30 cellular contexts compared by ENCODE assay signal in the genomic region with DNA sequence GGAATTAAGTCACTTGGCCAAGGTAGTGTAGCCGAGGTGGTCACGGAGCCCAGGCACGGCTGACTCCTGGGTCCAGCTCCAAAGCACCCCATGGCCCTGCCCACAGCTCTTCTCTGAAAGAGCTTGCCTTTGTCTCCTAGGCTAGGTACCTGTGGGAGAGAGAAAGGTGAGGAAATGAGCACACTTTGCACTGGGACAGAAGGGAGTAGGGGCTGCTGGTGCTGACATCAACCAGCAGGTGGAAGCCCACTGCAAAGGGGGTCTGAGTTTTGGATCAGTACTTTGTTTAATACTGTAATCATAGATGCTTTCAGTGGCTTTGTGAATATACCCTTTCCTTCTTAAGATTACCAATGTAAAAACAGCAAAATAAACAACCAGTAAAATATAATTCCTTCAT.
DNase-seq lines count a peak whose midpoint lies in the region; ATAC-seq and TF ChIP-seq lines count a peak whose summit lies in the region.
"Had no signal": no experiment of that assay in that cellular context is flagged by ENCODE, and none has a peak within 500 bp of the region (broad histone marks: within the 10 kb centered on the region; RNA-seq: fewer than 3 reads in every experiment).

No MANE protein-coding gene starts in this region.

- H3K4me1 ChIP-seq in DND-41 (ENCODE audit: insufficient read depth, low read length) (no peaks in the 10 kb centered on the region), Loucy (ENCODE audit: insufficient read depth, low read length, poor library complexity, severe bottlenecking) (peaks cover 21% of the 10 kb centered on the region), transverse colon (peaks cover 0 to 2% (median 0%) of the 10 kb centered on the region in 4 donors), heart right ventricle (peaks cover 0 to 6% (median 0%) of the 10 kb centered on the region in 9 donors)
- H3K4me1 ChIP-seq: A549, lower lobe of right lung, right atrium auricular region, SJCRH30, testis had no signal

- in situ Hi-C loops in transverse colon (cut with MboI; ENCODE audit: low pct_ligation_motif_present in 1 of 4, low pct_unique_long_range_greater_than_20kb in 1 of 4, low sequenced_read_pairs in 3 of 4): loop anchor here in 3 of 4 donors (25.0 kb wide), 1 partner anchor 469 kb away; no protein-coding TSS in a partner anchor

- 92% methylated on average over 3 of the region's 3 CpGs; no CpG with 5 or more reads in 1 of the 2 donors for WGBS in transverse colon (ENCODE audit: low coverage in 1 of 2), 2 donors
- WGBS in heart right ventricle, 2 donors: 96 to 98% methylated on average over 3 of the region's 3 CpGs

- no peak overlapping the region for H3K9ac ChIP-seq in DND-41 (ENCODE audit: low read depth, low read length)
- no peak overlapping the region for H3K9ac ChIP-seq in Loucy (ENCODE audit: low read depth, low read length, poor library complexity, severe bottlenecking)

- H3K36me3 Mint-ChIP-seq in nephron progenitor cell (ENCODE audit: low read depth): no peaks in the 10 kb centered on the region
- H3K36me3 Mint-ChIP-seq in activated naive CD4-positive, alpha-beta T cell treated with anti-CD3 and anti-CD28 coated beads, Interleukin-2, amount 10 ng/mL, durations not matched to agents 7 days and 5 days: no peaks in the 10 kb centered on the region
- H3K36me3 Mint-ChIP-seq: CD4-positive, alpha-beta memory T cell; natural killer cell had no signal

- CTCF ChIA-PET in activated naive CD4-positive, alpha-beta T cell treated with anti-CD3 and anti-CD28 coated beads, Interleukin-2, amount 10 ng/mL, durations not matched to agents 7 days and 5 days (lab: Charles Lee): interaction anchor here (1.3 to 4.2 kb wide), 3 partner anchors 10 to 476 kb away, joined by 3 to 30 read pairs (median 3); no protein-coding TSS in a partner anchor

- TF ChIP-seq CTCF in DND-41 (IDR thresholded peaks at IDR 0.05; ENCODE audit: borderline replicate concordance, extremely low read depth, low read length, poor library complexity, severe bottlenecking) (peak; percentile 27), Loucy (conservative IDR thresholded peaks at IDR 0.05; ENCODE audit: low read length) (peak; percentile 42), choroid plexus epithelial cell (conservative IDR thresholded peaks at IDR 0.05; ENCODE audit: low read depth, low read length) (peak; percentile 28), nephron progenitor cell (IDR thresholded peaks at IDR 0.05) (no peak), transverse colon (IDR thresholded peaks at IDR 0.05) (no peak), heart right ventricle (IDR thresholded peaks at IDR 0.05) (no peak)

- no peaks in the 10 kb centered on the region for H3F3A ChIP-seq in Loucy (ENCODE audit: low read depth)

- H4K20me1 ChIP-seq in DND-41 (ENCODE audit: insufficient read depth, low read length) (no peaks in the 10 kb centered on the region), Loucy (ENCODE audit: insufficient read depth, low read length, poor library complexity, severe bottlenecking) (no peaks in the 10 kb centered on the region)

- H3K9me2 ChIP-seq in Loucy (replicated peaks; ENCODE audit: low read depth, low read length): no peaks in the 10 kb centered on the region

- H3K36me3 ChIP-seq in DND-41 (ENCODE audit: insufficient read depth, low read length) (no peaks in the 10 kb centered on the region), Loucy (ENCODE audit: insufficient read depth, low read length) (no peaks in the 10 kb centered on the region), transverse colon (no peaks in the 10 kb centered on the region), heart right ventricle (no peaks in the 10 kb centered on the region)
- H3K36me3 ChIP-seq: HAP-1, heart left ventricle, lower lobe of right lung, right atrium auricular region, SJCRH30 had no signal

- no peak for TF ChIP-seq POLR2A in transverse colon (IDR thresholded peaks at IDR 0.05)

- no peak overlapping the region for H3K4me3 Mint-ChIP-seq in nephron progenitor cell
- no peak overlapping the region for H3K4me3 Mint-ChIP-seq in activated naive CD4-positive, alpha-beta T cell treated with anti-CD3 and anti-CD28 coated beads, Interleukin-2, amount 10 ng/mL, durations not matched to agents 7 days and 5 days
- H3K4me3 Mint-ChIP-seq: activated CD4-positive, alpha-beta T cell treated with anti-CD3 and anti-CD28 coated beads, Interleukin-2, amount 10 ng/mL, durations not matched to agents 7 days and 5 days; activated T-cell treated with anti-CD3 and anti-CD28 coated beads, Interleukin-2, amount 50 U/mL, for 4 hours; CD4-positive, alpha-beta memory T cell; central memory CD8-positive, alpha-beta T cell; natural killer cell; stimulated activated naive CD8-positive, alpha-beta T cell treated with anti-CD3 and anti-CD28 coated beads, Interleukin-15, Interleukin-2, amounts not matched to agents 100 ng/mL and 50 ng/mL, for 24 hours had no signal

- TF ChIP-seq EP300 in transverse colon (IDR thresholded peaks at IDR 0.05; ENCODE audit: low read depth): no peak

- H3K27ac ChIP-seq in DND-41 (ENCODE audit: low read length) (no peak overlapping the region), transverse colon (no peak overlapping the region), heart right ventricle (no peak overlapping the region)
- H3K27ac ChIP-seq: A549, heart left ventricle, lower lobe of right lung, right atrium auricular region, SJCRH30, testis had no signal

- H3K4me3 ChIP-seq in DND-41 (ENCODE audit: low read depth in 1 of 2, low read length in 2 of 2) (no peak overlapping the region), Loucy (ENCODE audit: low read length, poor library complexity, severe bottlenecking) (no peak overlapping the region), choroid plexus epithelial cell (ENCODE audit: low read depth, low read length) (no peak overlapping the region), transverse colon (no peak overlapping the region), heart right ventricle (no peak overlapping the region)
- H3K4me3 ChIP-seq: A549, HAP-1, heart left ventricle, lower lobe of right lung, mucosa of descending colon, right atrium auricular region, SJCRH30, testis had no signal

- H2AFZ ChIP-seq in DND-41 (ENCODE audit: low read depth, low read length): no peak overlapping the region
- no peak overlapping the region for H2AFZ ChIP-seq in Loucy (ENCODE audit: low read length)

- H3K27me3 Mint-ChIP-seq in nephron progenitor cell (ENCODE audit: low read depth, poor library complexity): peaks cover 3% of the 10 kb centered on the region
- H3K27me3 Mint-ChIP-seq in activated naive CD4-positive, alpha-beta T cell treated with anti-CD3 and anti-CD28 coated beads, Interleukin-2, amount 10 ng/mL, durations not matched to agents 7 days and 5 days: no peaks in the 10 kb centered on the region
- H3K27me3 Mint-ChIP-seq: CD4-positive, alpha-beta memory T cell; stimulated activated naive CD8-positive, alpha-beta T cell treated with anti-CD3 and anti-CD28 coated beads, Interleukin-15, Interleukin-2, amounts not matched to agents 100 ng/mL and 50 ng/mL, for 24 hours had no signal

- H3K4me1 Mint-ChIP-seq in nephron progenitor cell: no peaks in the 10 kb centered on the region
- H3K4me1 Mint-ChIP-seq in activated naive CD4-positive, alpha-beta T cell treated with anti-CD3 and anti-CD28 coated beads, Interleukin-2, amount 10 ng/mL, durations not matched to agents 7 days and 5 days: no peaks in the 10 kb centered on the region
- H3K4me1 Mint-ChIP-seq: activated CD4-positive, alpha-beta T cell treated with anti-CD3 and anti-CD28 coated beads, Interleukin-2, amount 10 ng/mL, durations not matched to agents 7 days and 5 days; CD4-positive, alpha-beta memory T cell; central memory CD8-positive, alpha-beta T cell had no signal

- ATAC-seq in DND-41 (ENCODE audit: insufficient read depth, low read depth): no peak
- no peak for ATAC-seq in heart right ventricle
- no peak for ATAC-seq in HG02798 (IDR thresholded peaks at IDR 0.05; ENCODE audit: poor library complexity, unreplicated experiment)
- ATAC-seq: A549; activated T-cell treated with anti-CD3 and anti-CD28 coated beads, Interleukin-2, amount 50 U/mL, for 4 hours; heart left ventricle; lower lobe of right lung; mucosa of descending colon; natural killer cell had no signal

- H3K27me3 ChIP-seq in DND-41 (ENCODE audit: insufficient read depth, low read length, poor library complexity): no peaks in the 10 kb centered on the region
- H3K27me3 ChIP-seq in Loucy (ENCODE audit: insufficient read depth, low read length, poor library complexity, severe bottlenecking): no peaks in the 10 kb centered on the region
- no peaks in the 10 kb centered on the region for H3K27me3 ChIP-seq in transverse colon
- H3K27me3 ChIP-seq in heart right ventricle: no peaks in the 10 kb centered on the region
- H3K27me3 ChIP-seq: heart left ventricle, right atrium auricular region, SJCRH30, testis had no signal

- no peaks in the 10 kb centered on the region for H3K9me3 ChIP-seq in DND-41 (ENCODE audit: insufficient read depth, low read length, severe bottlenecking)
- no peaks in the 10 kb centered on the region for H3K9me3 ChIP-seq in Loucy (ENCODE audit: insufficient read depth, low read depth, low read length)
- H3K9me3 ChIP-seq in transverse colon: no peaks in the 10 kb centered on the region
- H3K9me3 ChIP-seq in heart right ventricle: no peaks in the 10 kb centered on the region
- H3K9me3 ChIP-seq: A549, HAP-1, heart left ventricle, lower lobe of right lung, mucosa of descending colon, right atrium auricular region, SJCRH30, testis had no signal

- DNase-seq in DND-41 (no peak), choroid plexus epithelial cell (ENCODE audit: low read depth) (no peak), nephron progenitor cell (no peak), transverse colon (no peak), heart right ventricle (no peak)
- DNase-seq in activated naive CD4-positive, alpha-beta T cell treated with anti-CD3 and anti-CD28 coated beads, Interleukin-2, amount 10 ng/mL, durations not matched to agents 7 days and 5 days: no peak
- DNase-seq: activated CD4-positive, alpha-beta T cell treated with anti-CD3 and anti-CD28 coated beads, Interleukin-2, amount 10 ng/mL, durations not matched to agents 7 days and 5 days; activated T-cell treated with anti-CD3 and anti-CD28 coated beads, Interleukin-2, amount 50 U/mL, for 4 hours; CD4-positive, alpha-beta memory T cell; dermis blood vessel endothelial cell; foreskin melanocyte; heart left ventricle; lower lobe of right lung; mucosa of descending colon; natural killer cell; NCI-H1436 treated with DMSO at 0.1 percent for 48 hours; NCI-H2107; RPMI8226; SJCRH30; stimulated activated CD4-positive, alpha-beta T cell treated with anti-CD3 and anti-CD28 coated beads, Interleukin-1b, Interleukin-23, amount 100 ng/mL, for 48 hours; SW 1271; T-helper 9 cell; testis had no signal

- intact Hi-C loops in transverse colon (cut with DNase I; ENCODE audit: low total_unique reads): no loop called here
- intact Hi-C loops in heart right ventricle (cut with DNase I): loop anchor here in 5 of 10 donors (2.0 to 10.0 kb wide), 6 partner anchors 454 to 640 kb away; no protein-coding TSS in a partner anchor

- no peaks in the 10 kb centered on the region for H3K79me2 ChIP-seq in DND-41 (ENCODE audit: insufficient read depth, low read length)
- H3K79me2 ChIP-seq in Loucy (ENCODE audit: insufficient read depth, low read length): no peaks in the 10 kb centered on the region

- H3K27ac Mint-ChIP-seq in nephron progenitor cell: peak overlapping the region; percentile 19
- no peak overlapping the region for H3K27ac Mint-ChIP-seq in activated naive CD4-positive, alpha-beta T cell treated with anti-CD3 and anti-CD28 coated beads, Interleukin-2, amount 10 ng/mL, durations not matched to agents 7 days and 5 days
- H3K27ac Mint-ChIP-seq: activated CD4-positive, alpha-beta T cell treated with anti-CD3 and anti-CD28 coated beads, Interleukin-2, amount 10 ng/mL, durations not matched to agents 7 days and 5 days; CD4-positive, alpha-beta memory T cell; natural killer cell; stimulated activated naive CD8-positive, alpha-beta T cell treated with anti-CD3 and anti-CD28 coated beads, Interleukin-15, Interleukin-2, amounts not matched to agents 100 ng/mL and 50 ng/mL, for 24 hours had no signal

- H3K4me2 ChIP-seq in DND-41 (ENCODE audit: insufficient read depth, low read length) (no peak overlapping the region), Loucy (ENCODE audit: low read depth, low read length, poor library complexity, severe bottlenecking) (no peak overlapping the region)
- H3K4me2 ChIP-seq: A549 had no signal

- H3K9me3 Mint-ChIP-seq in nephron progenitor cell: no peaks in the 10 kb centered on the region
- no peaks in the 10 kb centered on the region for H3K9me3 Mint-ChIP-seq in activated naive CD4-positive, alpha-beta T cell treated with anti-CD3 and anti-CD28 coated beads, Interleukin-2, amount 10 ng/mL, durations not matched to agents 7 days and 5 days
- H3K9me3 Mint-ChIP-seq: activated CD4-positive, alpha-beta T cell treated with anti-CD3 and anti-CD28 coated beads, Interleukin-2, amount 10 ng/mL, durations not matched to agents 7 days and 5 days; activated T-cell treated with anti-CD3 and anti-CD28 coated beads, Interleukin-2, amount 50 U/mL, for 4 hours; CD4-positive, alpha-beta memory T cell; central memory CD8-positive, alpha-beta T cell; natural killer cell; stimulated activated naive CD8-positive, alpha-beta T cell treated with anti-CD3 and anti-CD28 coated beads, Interleukin-15, Interleukin-2, amounts not matched to agents 100 ng/mL and 50 ng/mL, for 24 hours had no signal

Comparison
In these comparisons a context has a peak if more than half of its experiments do, and no peak if none do; other contexts are left out.
1. CTCF ChIP-seq: peak in DND-41 (single experiment), Loucy (single experiment) and choroid plexus epithelial cell (single experiment); none in nephron progenitor cell (single experiment), transverse colon (0 of 5) and heart right ventricle (0 of 9).